In genomic region chrX:56946201-56946600, GRCh38 we compare ENCODE assay signal across 8 cellular contexts. TPM values are rescaled to one million over a fixed set of nuclear protein-coding genes. Genes with fewer than 3 reads are reported as not detected.
DNase-seq lines count a peak whose midpoint lies in the region; TF ChIP-seq lines count a peak whose summit lies in the region.
"Not testable (repeated sequence)": the region's sequence is repeated elsewhere in the genome, so short reads cannot be mapped to it uniquely, and the experiment has no call there.

No MANE protein-coding gene starts in this region.

- not testable (repeated sequence) for BruUV-seq in MCF 10A (replicated peaks; lab: Mats Ljungman, UMichigan)

- in situ Hi-C loops in ACHN (cut with HindIII; ENCODE audit: low pct_ligation_motif_present, low pct_unique_long_range_greater_than_20kb, low sequenced_read_pairs) = not testable (repeated sequence)

- H3K27me3 Mint-ChIP-seq in MCF 10A (ENCODE audit: insufficient read depth, unreplicated experiment) = peaks cover 20% of the 10 kb centered on the region

- H3K27ac Mint-ChIP-seq in MCF 10A (ENCODE audit: low read depth, unreplicated experiment) = peak overlapping the region; percentile 51

- POLR2A ChIA-PET in RWPE1 (lab: Yijun Ruan, JAX; ENCODE audit: low non-redundant PET) = not testable (repeated sequence)
- POLR2A ChIA-PET in MCF 10A (lab: Yijun Ruan, JAX) = interaction anchor here (0.7 to 1.6 kb wide), 5 partner anchors 15 to 123 kb away, joined by 3 to 4 read pairs (median 3); no protein-coding TSS in a partner anchor

- H3K9me3 Mint-ChIP-seq in MCF 10A (ENCODE audit: unreplicated experiment) = not testable (repeated sequence)

- intact Hi-C loops in MCF 10A (cut with micrococcal nuclease) = not testable (repeated sequence)

- H3K4me3 ChIP-seq in fibroblast of the aortic adventitia (ENCODE audit: low read depth, low read length) = not testable (repeated sequence)

- not testable (repeated sequence) for TF ChIP-seq CTCF in RWPE1 (conservative IDR thresholded peaks at IDR 0.05; ENCODE audit: low read depth); MCF 10A (IDR thresholded peaks at IDR 0.05; ENCODE audit: unreplicated experiment); fibroblast of the aortic adventitia (IDR thresholded peaks at IDR 0.05; ENCODE audit: insufficient read depth, low read length)

- not testable (repeated sequence) for H3K27ac ChIP-seq in RWPE1

- CTCF ChIA-PET in RWPE1 (lab: Yijun Ruan, JAX); MCF 10A (lab: Yijun Ruan, JAX): not testable (repeated sequence)

- DNase-seq in ACHN = peak; percentile 12
- DNase-seq in EL = peak; percentile 40
- DNase-seq in M059J (ENCODE audit: low read depth) = peak; percentile 95
- peak; percentile 81 for DNase-seq in NCI-H2171 treated with DMSO at 0.1 percent for 48 hours (lab: John Stamatoyannopoulos, UW)
- DNase-seq in RWPE1 (ENCODE audit: low spot score) = peak; percentile 30
- peak; percentile 98 for DNase-seq in MCF 10A (ENCODE audit: unreplicated experiment)
- DNase-seq in fibroblast of the aortic adventitia (ENCODE audit: low read depth) = peak; percentile 68
- DNase-seq in renal cortical epithelial cell (ENCODE audit: low read depth) = peak; percentile 78

- peaks cover 24% of the 10 kb centered on the region for H3K4me1 Mint-ChIP-seq in MCF 10A (ENCODE audit: insufficient read depth, unreplicated experiment)

- not testable (repeated sequence) for H3K36me3 Mint-ChIP-seq in MCF 10A (ENCODE audit: insufficient read depth, unreplicated experiment)

- H3K4me3 Mint-ChIP-seq in MCF 10A (ENCODE audit: unreplicated experiment) = not testable (repeated sequence)

RNA-seq across cellular contexts. Expression of gene SPIN3, which starts 49.1 kb away (rescaled TPM):
- total RNA-seq in M059J (2014; rRNA removed; shearing (Covaris generic)) = 6.6 and 7.7 TPM in 2 replicates
- total RNA-seq in MCF 10A (2022) = 22.5 and 22.7 TPM in 2 replicates
- total RNA-seq in fibroblast of the aortic adventitia (ENCODE audit: low replicate concordance) = 10.0 TPM in 2 replicates
- total RNA-seq in renal cortical epithelial cell = 5.4 and 11.6 TPM in 2 replicates

Comparison
In these comparisons a context has a peak if more than half of its experiments do, and no peak if none do; other contexts are left out.
1. DNase-seq: peak in every context shown above with its lines; median percentile 98 in MCF 10A; 95 in M059J; 81 in NCI-H2171 treated with DMSO at 0.1 percent for 48 hours; 78 in renal cortical epithelial cell; 68 in fibroblast of the aortic adventitia; 40 in EL; 30 in RWPE1; 12 in ACHN.